2 cellular contexts compared by ENCODE assay signal in genomic region chr19:1636325-1637236, GRCh38.
A peak's percentile ranks its signal among the peaks of the same experiment; 100 is the strongest.
TF ChIP-seq lines count a peak whose summit lies in the region.

No MANE protein-coding gene starts in this region.

TF ChIP-seq in HEK293, 187 proteins besides CTCF, POLR2A, EP300 and RAD21:
- no peak for TF ChIP-seq ZNF830 (tag by site-specific recombination; IDR thresholded peaks at IDR 0.05; ENCODE audit: low read depth)
- TF ChIP-seq ZNF121 (tag by site-specific recombination; IDR thresholded peaks at IDR 0.05), result peak; percentile 74; the same call in 1 of the 2 replicates
TF ChIP-seq in HEK293: peak in this region for 1.

TF ChIP-seq in K562, 482 proteins besides CTCF, POLR2A, EP300 and RAD21:
- TF ChIP-seq NFXL1 (CRISPR knock-in tag; IDR thresholded peaks at IDR 0.05), result no peak
- peak; percentile 42; the same call in 1 of the 2 replicates for TF ChIP-seq POLR2G (IDR thresholded peaks at IDR 0.05; ENCODE audit: low read depth, low read length)
- TF ChIP-seq ZBTB33 (CRISPR knock-in tag; IDR thresholded peaks at IDR 0.05), result peak; percentile 57
- TF ChIP-seq DDX20 (tag; IDR thresholded peaks at IDR 0.05; ENCODE audit: low read depth), result no peak
- TF ChIP-seq EHMT2 (IDR thresholded peaks at IDR 0.05), result no peak
- TF ChIP-seq ZNF121 (CRISPR knock-in tag; conservative IDR thresholded peaks at IDR 0.05), result peak; percentile 94
TF ChIP-seq in K562: peak in this region for 3.
